In the genomic region with DNA sequence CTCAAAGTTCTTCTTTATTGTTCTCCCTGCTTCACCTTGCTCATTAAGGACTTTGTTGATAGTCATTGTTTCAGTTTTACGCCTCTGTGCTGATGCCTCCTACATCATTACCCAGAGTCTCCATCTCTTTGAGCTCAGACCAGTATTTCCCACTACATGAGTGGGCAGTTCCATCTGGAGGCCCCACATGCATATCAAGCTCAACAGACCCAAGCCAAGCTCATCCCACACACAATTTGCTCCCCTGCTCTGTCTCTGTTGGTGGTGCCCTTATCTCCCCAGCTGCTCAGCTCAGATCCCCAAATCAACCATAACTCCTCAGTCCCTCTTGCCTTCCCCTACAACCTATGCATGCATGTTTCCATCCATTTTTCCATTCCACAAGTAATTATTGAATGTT, we compare ENCODE assay signal across 24 cellular contexts.
"Had no signal": no experiment of that assay in that cellular context is flagged by ENCODE, and none has a peak within 500 bp of the region (broad histone marks: within the 10 kb centered on the region; RNA-seq: fewer than 3 reads in every experiment).

No MANE protein-coding gene starts in this region.

- ATAC-seq: effector memory CD8-positive, alpha-beta T cell; esophagus mucosa; gastrocnemius medialis; heart right ventricle; left cardiac atrium; left lung; left ventricle myocardium superior; lower lobe of right lung had no signal

- H3K27ac Mint-ChIP-seq: dendritic cell treated with granulocyte-macrophage colony-stimulating factor and Interleukin-4, amounts not matched to agents 40 ng/mL and 50 ng/mL, for 4 days; effector memory CD8-positive, alpha-beta T cell; endodermal cell had no signal

- H3K27ac ChIP-seq: colonic mucosa, epithelial cell of prostate, esophagus squamous epithelium, gastrocnemius medialis, heart right ventricle, left lung, lower lobe of right lung had no signal

- H3K9me3 Mint-ChIP-seq: dendritic cell treated with granulocyte-macrophage colony-stimulating factor and Interleukin-4, amounts not matched to agents 40 ng/mL and 50 ng/mL, for 4 days; effector memory CD8-positive, alpha-beta T cell had no signal

- H3K36me3 ChIP-seq: colonic mucosa, esophagus squamous epithelium, gastrocnemius medialis, heart right ventricle, left lung, lower lobe of right lung had no signal

- DNase-seq: colonic mucosa; cortex of kidney; effector CD8-positive, alpha-beta T cell; effector memory CD8-positive, alpha-beta T cell; endodermal cell; erythroblast; esophagus squamous epithelium; foreskin fibroblast; foreskin melanocyte; gastrocnemius medialis; glutamatergic neuron; heart right ventricle; left cardiac atrium; left lung; left ventricle myocardium superior; lower lobe of right lung; mesenchymal stem cell; midbrain had no signal

- H3K4me3 ChIP-seq: colonic mucosa, esophagus squamous epithelium, gastrocnemius medialis, heart right ventricle, left lung, lower lobe of right lung had no signal

- FAIRE-seq: endometrium, islet of Langerhans, keratinocyte had no signal

- H3K9me3 ChIP-seq: colonic mucosa, esophagus squamous epithelium, gastrocnemius medialis, heart right ventricle, left lung, lower lobe of right lung had no signal

- H3K27me3 Mint-ChIP-seq: effector memory CD8-positive, alpha-beta T cell had no signal

- H3K27me3 ChIP-seq: colonic mucosa, esophagus squamous epithelium, gastrocnemius medialis, left lung had no signal

- H3K4me3 Mint-ChIP-seq: dendritic cell treated with granulocyte-macrophage colony-stimulating factor and Interleukin-4, amounts not matched to agents 40 ng/mL and 50 ng/mL, for 4 days; effector memory CD8-positive, alpha-beta T cell; endodermal cell had no signal

- H3K4me1 ChIP-seq: colonic mucosa, esophagus squamous epithelium, gastrocnemius medialis, heart right ventricle, left lung had no signal
